In genomic region chr22:46833228-46833627, GRCh38 we compare ENCODE assay signal across 11 cellular contexts.
A peak's percentile ranks its signal among the peaks of the same experiment; 100 is the strongest.
DNase-seq lines count a peak whose midpoint lies in the region; ATAC-seq, FAIRE-seq and TF ChIP-seq lines count a peak whose summit lies in the region.
"Had no signal": no experiment of that assay in that cellular context is flagged by ENCODE, and none has a peak within 500 bp of the region (broad histone marks: within the 10 kb centered on the region; RNA-seq: fewer than 3 reads in every experiment).

No MANE protein-coding gene starts in this region.

- H2BK15ac ChIP-seq in H9 (ENCODE audit: low read depth, low read length), result no peak overlapping the region

- TF ChIP-seq POLR2A in A549 (IDR thresholded peaks at IDR 0.05; ENCODE audit: low read length) (no peak), suprapubic skin (IDR thresholded peaks at IDR 0.05) (no peak)

- TF ChIP-seq RAD21 in A549 (conservative IDR thresholded peaks at IDR 0.05 in 1 of 2, IDR thresholded peaks at IDR 0.05 in 1 of 2), result peak in 1 of 2 experiments; percentile 41; a peak in 2 of 5 replicates

- H3T11ph ChIP-seq in H9 (ENCODE audit: low read length), result no peak overlapping the region

- CTCF ChIA-PET in A549 (lab: Yijun Ruan, JAX), result interaction anchor here (1.0 to 1.4 kb wide), 4 partner anchors 10 to 35 kb away, joined by 3 to 6 read pairs (median 4); no protein-coding TSS in a partner anchor

- H3K4me1 Mint-ChIP-seq in H9, result peaks cover 18 to 20% of the 10 kb centered on the region in 2 experiments

- H3K27me3 ChIP-seq in H9 (ENCODE audit: insufficient read depth, low read length) (no peaks in the 10 kb centered on the region), adipocyte (replicated peaks; ENCODE audit: control insufficient read depth, insufficient read depth, low read length) (no peaks in the 10 kb centered on the region), suprapubic skin (no peaks in the 10 kb centered on the region)

- H3K23ac ChIP-seq in H9 (ENCODE audit: insufficient read length, low read depth, low read length), result no peak overlapping the region

- H4K5ac ChIP-seq in H9 (ENCODE audit: insufficient read length, low read depth, low read length), result no peak overlapping the region

- H3K79me2 ChIP-seq in H9 (ENCODE audit: insufficient read depth, low read length), result no peaks in the 10 kb centered on the region

- no peak overlapping the region for H3K14ac ChIP-seq in H9 (ENCODE audit: insufficient read depth, low read length)

- 0 out of 7 replicates have a peak overlapping the region, but pooled peaks of 1 of the 3 experiments have one; percentile 49 for H3K27ac Mint-ChIP-seq in H9
- H3K27ac Mint-ChIP-seq: activated naive CD4-positive, alpha-beta T cell treated with anti-CD3 and anti-CD28 coated beads for 36 hours; T-helper 17 cell had no signal

- no peaks in the 10 kb centered on the region for H4K20me1 ChIP-seq in H9 (ENCODE audit: control insufficient read depth, insufficient read depth, insufficient read length)

- no peak overlapping the region for H2BK20ac ChIP-seq in H9 (ENCODE audit: low read depth, low read length, poor library complexity, severe bottlenecking)

- no peaks in the 10 kb centered on the region; the same call in 1 of the 2 replicates for H3K27me3 Mint-ChIP-seq in H9 (ENCODE audit: low read depth)
- H3K27me3 Mint-ChIP-seq: natural killer cell treated with Interleukin-12 subunit alpha and Interleukin-12 subunit beta and Interleukin-15 and Interleukin-18, amount 100 ng/mL, for 72 hours; T-helper 17 cell had no signal

- TF ChIP-seq EP300 in A549 (IDR thresholded peaks at IDR 0.05) (no peak), suprapubic skin (IDR thresholded peaks at IDR 0.05) (no peak)

- H3K18ac ChIP-seq in H9 (ENCODE audit: insufficient read length, low read depth, low read length), result no peak overlapping the region

- H3K4me3 Mint-ChIP-seq in H9, result no peak overlapping the region
- H3K4me3 Mint-ChIP-seq: activated naive CD4-positive, alpha-beta T cell treated with anti-CD3 and anti-CD28 coated beads for 36 hours; natural killer cell treated with Interleukin-12 subunit alpha and Interleukin-12 subunit beta and Interleukin-15 and Interleukin-18, amount 100 ng/mL, for 72 hours; T-helper 17 cell had no signal

- H3K23me2 ChIP-seq in H9 (ENCODE audit: insufficient read length, low read depth, low read length, poor library complexity, severe bottlenecking), result no peaks in the 10 kb centered on the region

- H2AFZ ChIP-seq in H9 (ENCODE audit: low read length), result no peak overlapping the region

- H3K9ac ChIP-seq in H9 (ENCODE audit: extremely low read depth, insufficient read length, low read length), result no peak overlapping the region
- no peak overlapping the region for H3K9ac ChIP-seq in adipocyte (ENCODE audit: low read length)

- no peak overlapping the region for H3K4me3 ChIP-seq in A549
- no peak overlapping the region for H3K4me3 ChIP-seq in adipocyte (ENCODE audit: low read length)
- no peak overlapping the region for H3K4me3 ChIP-seq in suprapubic skin

- ATAC-seq in A549 (no peak), GM21367 (IDR thresholded peaks at IDR 0.05; ENCODE audit: unreplicated experiment) (no peak)
- ATAC-seq: natural killer cell treated with Interleukin-12 subunit alpha and Interleukin-12 subunit beta and Interleukin-15 and Interleukin-18, amount 100 ng/mL, for 72 hours; T-helper 17 cell had no signal

- no peak overlapping the region for H2BK5ac ChIP-seq in H9 (ENCODE audit: insufficient read length, low read length)

- DNase-seq in A549 (ENCODE audit: low read depth in 1 of 2, low spot score in 1 of 2) (peak; percentile 22 to 44), H9 (peak; percentile 67), adipocyte (ENCODE audit: low read depth) (peak; percentile 4), iris pigment epithelial cell (ENCODE audit: low read depth) (peak; percentile 46), suprapubic skin (ENCODE audit: low spot score in 2 of 2) (no peak), DMS53 treated with DMSO at 0.1 percent for 48 hours (lab: John Stamatoyannopoulos, UW; ENCODE audit: unreplicated experiment) (no peak), SW480 (ENCODE audit: low spot score) (no peak)
- DNase-seq: activated naive CD4-positive, alpha-beta T cell treated with anti-CD3 and anti-CD28 coated beads for 36 hours; T-helper 17 cell had no signal

- no peak overlapping the region for H2BK120ac ChIP-seq in H9 (ENCODE audit: low read depth, low read length, poor library complexity, severe bottlenecking)

- H4K91ac ChIP-seq in H9 (ENCODE audit: insufficient read length, low read depth, low read length), result no peak overlapping the region

- no peak overlapping the region for H3K4ac ChIP-seq in H9 (ENCODE audit: low read depth, low read length)

- peaks cover 8% of the 10 kb centered on the region for H3K36me3 ChIP-seq in adipocyte (ENCODE audit: control insufficient read depth, insufficient read depth, low read length, severe bottlenecking)
- no peaks in the 10 kb centered on the region for H3K36me3 ChIP-seq in suprapubic skin

- H3K27ac ChIP-seq in A549, result peak overlapping the region in 1 of 2 experiments; percentile 60; a peak in 2 of 6 replicates
- H3K27ac ChIP-seq in H9 (ENCODE audit: insufficient read length, low read depth, low read length), result no peak overlapping the region
- no peak overlapping the region for H3K27ac ChIP-seq in suprapubic skin

- H3K79me1 ChIP-seq in H9 (ENCODE audit: insufficient read depth, low read depth, low read length, poor library complexity, severe bottlenecking), result no peaks in the 10 kb centered on the region

- no peak overlapping the region for H3K56ac ChIP-seq in H9 (ENCODE audit: insufficient read length, low read depth, low read length)

- peaks cover 36% of the 10 kb centered on the region for H3K4me1 ChIP-seq in A549
- peaks cover 5% of the 10 kb centered on the region for H3K4me1 ChIP-seq in H9 (ENCODE audit: insufficient read depth, low read length)
- peaks cover 25% of the 10 kb centered on the region for H3K4me1 ChIP-seq in adipocyte (ENCODE audit: control insufficient read depth, insufficient read depth, low read length)
- peaks cover 33% of the 10 kb centered on the region for H3K4me1 ChIP-seq in suprapubic skin

- FAIRE-seq in A549 (lab: Jason Lieb, UNC), result no peak

- H3K36me3 Mint-ChIP-seq in H9 (ENCODE audit: insufficient read depth in 1 of 3, low read depth in 3 of 3), result peaks cover 31 to 40% (median 32%) of the 10 kb centered on the region in 3 experiments

- WGBS in A549 (ENCODE audit: missing lambda C conversion rate), result 84% methylated on average over 3 of the region's 6 CpGs
- no CpG with 5 or more reads among the region's 6 CpGs for WGBS in H9 (ENCODE audit: extremely low coverage, insufficient read length, low lambda C conversion rate)
- 93% methylated on average over 6 of the region's 6 CpGs for WGBS in suprapubic skin

- H3K4me2 ChIP-seq in A549 (no peak overlapping the region), H9 (ENCODE audit: insufficient read depth, insufficient read length, low read length) (no peak overlapping the region)

- H2AK5ac ChIP-seq in H9 (ENCODE audit: insufficient read length, low read length), result no peak overlapping the region

- POLR2A ChIA-PET in A549 (lab: Yijun Ruan, JAX), result no interaction called here

- TF ChIP-seq CTCF in A549 (IDR thresholded peaks at IDR 0.05) (no peak), H9 (conservative IDR thresholded peaks at IDR 0.05) (peak; percentile 68), suprapubic skin (IDR thresholded peaks at IDR 0.05) (peak in 1 of 2 donors; percentile 12)

- H3K9me3 Mint-ChIP-seq in H9, result peaks cover 20 to 25% of the 10 kb centered on the region in 2 experiments

- H3K9me3 ChIP-seq in A549 (peaks cover 26% of the 10 kb centered on the region), H9 (ENCODE audit: control insufficient read depth, low read depth, low read length) (no peaks in the 10 kb centered on the region), adipocyte (ENCODE audit: control insufficient read depth, low read length) (peaks cover 18% of the 10 kb centered on the region), suprapubic skin (no peaks in the 10 kb centered on the region)

- H4K8ac ChIP-seq in H9 (replicated peaks; ENCODE audit: insufficient read length, low read depth, low read length), result no peak overlapping the region

- no peak overlapping the region for H2BK12ac ChIP-seq in H9 (ENCODE audit: insufficient read length, low read depth, low read length)

TF ChIP-seq in A549, 52 proteins besides CTCF, POLR2A, EP300 and RAD21 (continues in another document):
- TF ChIP-seq EHF (CRISPR knock-in tag; IDR thresholded peaks at IDR 0.05) (no peak), ESRRA (IDR thresholded peaks at IDR 0.05; ENCODE audit: borderline replicate concordance, low read length) (no peak), PHF8 (IDR thresholded peaks at IDR 0.05; ENCODE audit: borderline replicate concordance, low read depth) (no peak), TFCP2L1 (CRISPR knock-in tag; IDR thresholded peaks at IDR 0.05) (no peak), FOSL2 (IDR thresholded peaks at IDR 0.05) (no peak), FOSL2 (CRISPR knock-in tag; IDR thresholded peaks at IDR 0.05) (no peak), SREBF2 (IDR thresholded peaks at IDR 0.05) (no peak), KDM1A (IDR thresholded peaks at IDR 0.05; ENCODE audit: low read depth) (no peak), HMGXB4 (CRISPR knock-in tag; IDR thresholded peaks at IDR 0.05; ENCODE audit: borderline replicate concordance) (no peak), ZC3H11A (IDR thresholded peaks at IDR 0.05) (no peak), MYC (IDR thresholded peaks at IDR 0.05; ENCODE audit: borderline replicate concordance, low read length) (no peak), CBX8 (IDR thresholded peaks at IDR 0.05) (no peak), CEBPB (IDR thresholded peaks at IDR 0.05) (no peak), HOXA7 (CRISPR knock-in tag; IDR thresholded peaks at IDR 0.05) (no peak), FOXS1 (CRISPR knock-in tag; IDR thresholded peaks at IDR 0.05) (no peak)

Comparison
In these comparisons a context has a peak if more than half of its experiments do, and no peak if none do; other contexts are left out.
1. DNase-seq: peak in A549 (2 of 2), H9 (single experiment), adipocyte (single experiment) and iris pigment epithelial cell (single experiment); none in suprapubic skin (0 of 2), DMS53 treated with DMSO at 0.1 percent for 48 hours (single experiment) and SW480 (single experiment).